ENCODE assay signal across 11 cellular contexts in the genomic region with DNA sequence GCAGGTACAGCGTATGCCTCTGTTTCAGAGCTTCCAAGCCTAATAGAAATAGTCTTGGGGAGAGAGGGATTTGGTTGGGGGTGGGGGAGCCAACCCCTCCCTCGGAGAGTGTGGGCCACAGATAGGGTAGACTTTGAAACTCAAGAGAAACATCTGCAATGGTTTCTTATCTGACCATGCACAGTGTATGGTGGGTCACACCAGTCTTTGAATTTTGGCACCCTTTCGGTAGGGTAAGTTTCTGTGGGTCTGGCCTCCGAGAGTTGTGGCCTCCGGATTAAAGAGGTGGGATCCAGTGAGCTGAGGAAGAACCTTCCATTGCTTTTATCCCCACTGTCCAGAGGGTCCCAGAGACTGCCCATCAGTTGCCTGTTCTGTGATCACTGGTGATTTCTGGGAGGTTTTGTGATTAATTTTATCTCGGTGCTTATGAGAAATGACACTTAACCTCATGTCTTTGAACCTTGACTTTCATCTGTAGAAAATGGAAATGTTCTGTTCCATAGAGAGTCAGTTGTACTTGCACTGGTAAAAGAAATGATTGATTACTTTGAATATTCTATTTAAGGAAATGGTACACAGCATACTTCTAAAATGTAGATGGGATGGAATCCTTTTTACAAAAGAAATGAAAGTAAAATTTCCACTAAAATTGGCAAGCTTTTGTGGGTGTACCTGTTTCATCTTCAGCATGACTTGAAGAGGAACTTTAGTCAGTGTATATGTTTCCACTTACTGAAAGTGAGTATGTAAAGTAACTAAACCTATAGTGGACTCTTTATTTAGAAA.
DNase-seq lines count a peak whose midpoint lies in the region; ATAC-seq and TF ChIP-seq lines count a peak whose summit lies in the region.
"Had no signal": no experiment of that assay in that cellular context is flagged by ENCODE, and none has a peak within 500 bp of the region (broad histone marks: within the 10 kb centered on the region; RNA-seq: fewer than 3 reads in every experiment).

No MANE protein-coding gene starts in this region.

- no peaks in the 10 kb centered on the region for H3K27me3 Mint-ChIP-seq in activated CD4-positive, alpha-beta T cell treated with anti-CD3 and anti-CD28 coated beads for 36 hours

- TF ChIP-seq CTCF in SU-DHL-6 (IDR thresholded peaks at IDR 0.05; ENCODE audit: insufficient read depth, low read length, poor library complexity, severe bottlenecking) (no peak), foreskin keratinocyte (conservative IDR thresholded peaks at IDR 0.05) (no peak), tibial nerve (IDR thresholded peaks at IDR 0.05) (no peak)

- H3K36me3 ChIP-seq in SU-DHL-6 (ENCODE audit: low read length) (peaks cover 14% of the 10 kb centered on the region; the same call in 1 of the 2 replicates), tibial nerve (no peaks in the 10 kb centered on the region)

- WGBS in tibial nerve, 2 donors: 80 to 87% methylated on average over 6 of the region's 6 CpGs

- intact Hi-C loops in activated CD4-positive, alpha-beta T cell treated with anti-CD3 and anti-CD28 coated beads for 36 hours (cut with DNase I, micrococcal nuclease): loop anchor here (1.0 to 10.0 kb wide), 10 partner anchors 12 to 636 kb away; no protein-coding TSS in a partner anchor

- H2AFZ ChIP-seq in SU-DHL-6 (ENCODE audit: low read depth, low read length, severe bottlenecking): no peak overlapping the region

- H3K36me3 Mint-ChIP-seq in activated CD4-positive, alpha-beta T cell treated with anti-CD3 and anti-CD28 coated beads for 36 hours (ENCODE audit: low read depth): peaks cover 31% of the 10 kb centered on the region
- peaks cover 25% of the 10 kb centered on the region for H3K36me3 Mint-ChIP-seq in stimulated activated effector memory CD8-positive, alpha-beta T cell treated with anti-CD3 and anti-CD28 coated beads, Interleukin-12 subunit alpha, Interleukin-12 subunit beta, amount 100 ng/mL, for 72 hours

- no peaks in the 10 kb centered on the region for H3K9me3 Mint-ChIP-seq in activated CD4-positive, alpha-beta T cell treated with anti-CD3 and anti-CD28 coated beads for 36 hours (ENCODE audit: low read depth)
- H3K9me3 Mint-ChIP-seq in stimulated activated effector memory CD8-positive, alpha-beta T cell treated with anti-CD3 and anti-CD28 coated beads, Interleukin-12 subunit alpha, Interleukin-12 subunit beta, amount 100 ng/mL, for 72 hours: no peaks in the 10 kb centered on the region

- H3K79me2 ChIP-seq in SU-DHL-6 (ENCODE audit: insufficient read depth, low read length): peaks cover 100% of the 10 kb centered on the region

- no peaks in the 10 kb centered on the region for H3K9me2 ChIP-seq in SU-DHL-6 (replicated peaks; ENCODE audit: insufficient read depth, low read length)

- H3K9ac ChIP-seq in SU-DHL-6 (ENCODE audit: low read length): peak overlapping the region; percentile 2; the same call in 1 of the 2 replicates

- peak overlapping the region; percentile 60 for H3K27ac ChIP-seq in SU-DHL-6 (ENCODE audit: low read depth, low read length)
- H3K27ac ChIP-seq in foreskin keratinocyte: no peak overlapping the region
- no peak overlapping the region for H3K27ac ChIP-seq in tibial nerve
- H3K27ac ChIP-seq: A549 had no signal

- DNase-seq in activated CD4-positive, alpha-beta T cell treated with anti-CD3 and anti-CD28 coated beads for 36 hours: no peak
- no peak for DNase-seq in activated CD4-positive, alpha-beta T cell treated with anti-CD3 and anti-CD28 coated beads for 48 hours
- no peak for DNase-seq in stimulated activated effector memory CD8-positive, alpha-beta T cell treated with anti-CD3 and anti-CD28 coated beads, Interleukin-12 subunit alpha, Interleukin-12 subunit beta, amount 100 ng/mL, for 72 hours (ENCODE audit: low spot score in 2 of 2)
- no peak for DNase-seq in foreskin keratinocyte
- DNase-seq in tibial nerve (ENCODE audit: low spot score in 2 of 2): no peak
- no peak for DNase-seq in GM19238 (ENCODE audit: insufficient read length, low spot score)
- DNase-seq: activated gamma-delta T cell treated with Interleukin-2 at 50 U/mL for 16 hours, posterior cingulate gyrus had no signal

- peaks cover 45% of the 10 kb centered on the region for H3F3A ChIP-seq in SU-DHL-6 (ENCODE audit: insufficient read depth)

- POLR2A ChIA-PET in activated CD4-positive, alpha-beta T cell treated with anti-CD3 and anti-CD28 coated beads for 36 hours (lab: Charles Lee): interaction anchor here (0.6 kb wide), 1 partner anchor 31 kb away, joined by 3 read pairs; no protein-coding TSS in a partner anchor

- peak overlapping the region; percentile 57 for H3K4me3 Mint-ChIP-seq in activated CD4-positive, alpha-beta T cell treated with anti-CD3 and anti-CD28 coated beads for 36 hours
- peak overlapping the region; percentile 60 for H3K4me3 Mint-ChIP-seq in stimulated activated effector memory CD8-positive, alpha-beta T cell treated with anti-CD3 and anti-CD28 coated beads, Interleukin-12 subunit alpha, Interleukin-12 subunit beta, amount 100 ng/mL, for 72 hours

- no peak for TF ChIP-seq POLR2A in tibial nerve (IDR thresholded peaks at IDR 0.05)

- H3K27me3 ChIP-seq in SU-DHL-6 (ENCODE audit: low read length) (no peaks in the 10 kb centered on the region), foreskin keratinocyte (no peaks in the 10 kb centered on the region), tibial nerve (no peaks in the 10 kb centered on the region)

- CTCF ChIA-PET in activated CD4-positive, alpha-beta T cell treated with anti-CD3 and anti-CD28 coated beads for 36 hours (lab: Charles Lee): interaction anchor here (0.9 to 2.6 kb wide), 4 partner anchors 8 to 62 kb away, joined by 3 to 13 read pairs (median 6); partner anchors contain the start of gene TMEM131L

- peaks cover 94% of the 10 kb centered on the region for H3K4me1 Mint-ChIP-seq in activated CD4-positive, alpha-beta T cell treated with anti-CD3 and anti-CD28 coated beads for 36 hours
- H3K4me1 Mint-ChIP-seq in stimulated activated effector memory CD8-positive, alpha-beta T cell treated with anti-CD3 and anti-CD28 coated beads, Interleukin-12 subunit alpha, Interleukin-12 subunit beta, amount 100 ng/mL, for 72 hours: peaks cover 83% of the 10 kb centered on the region

- H3K4me1 ChIP-seq in foreskin keratinocyte (no peaks in the 10 kb centered on the region), tibial nerve (peaks cover 0 to 37% (median 15%) of the 10 kb centered on the region in 4 donors)
- H3K4me1 ChIP-seq: A549 had no signal

- H4K20me1 ChIP-seq in SU-DHL-6 (ENCODE audit: low read depth, low read length): peaks cover 33% of the 10 kb centered on the region; the same call in 1 of the 2 replicates

- H3K4me3 ChIP-seq in SU-DHL-6 (ENCODE audit: insufficient read depth, low read length, poor library complexity, severe bottlenecking) (no peak overlapping the region), tibial nerve (no peak overlapping the region)
- H3K4me3 ChIP-seq: A549 had no signal

- ATAC-seq in activated CD4-positive, alpha-beta T cell treated with anti-CD3 and anti-CD28 coated beads for 36 hours: peak; percentile 69
- ATAC-seq in HG02870 (IDR thresholded peaks at IDR 0.05; ENCODE audit: unreplicated experiment) (peak; percentile 58), foreskin keratinocyte (no peak)
- peak; percentile 61 for ATAC-seq in stimulated activated effector memory CD8-positive, alpha-beta T cell treated with anti-CD3 and anti-CD28 coated beads, Interleukin-12 subunit alpha, Interleukin-12 subunit beta, amount 100 ng/mL, for 72 hours
- ATAC-seq: A549 had no signal

- peak overlapping the region; percentile 100 for H3K27ac Mint-ChIP-seq in activated CD4-positive, alpha-beta T cell treated with anti-CD3 and anti-CD28 coated beads for 36 hours
- peak overlapping the region; percentile 94 for H3K27ac Mint-ChIP-seq in stimulated activated effector memory CD8-positive, alpha-beta T cell treated with anti-CD3 and anti-CD28 coated beads, Interleukin-12 subunit alpha, Interleukin-12 subunit beta, amount 100 ng/mL, for 72 hours

- H3K9me3 ChIP-seq in SU-DHL-6 (ENCODE audit: insufficient read depth, low read length): no peaks in the 10 kb centered on the region
- no peaks in the 10 kb centered on the region for H3K9me3 ChIP-seq in tibial nerve
- H3K9me3 ChIP-seq: A549 had no signal

- H3K4me2 ChIP-seq in SU-DHL-6 (ENCODE audit: low read depth, low read length, poor library complexity, severe bottlenecking): peak overlapping the region; percentile 24
- H3K4me2 ChIP-seq: A549 had no signal

- no peak for TF ChIP-seq EP300 in tibial nerve (IDR thresholded peaks at IDR 0.05)
